In genomic region chr13:27792393-27793218, GRCh38 we compare ENCODE assay signal across 8 cellular contexts. TPM values are rescaled to one million over a fixed set of nuclear protein-coding genes. Genes with fewer than 3 reads are reported as not detected.
DNase-seq lines count a peak whose midpoint lies in the region; ATAC-seq and TF ChIP-seq lines count a peak whose summit lies in the region.

TSS of gene GSX1 (plus strand) at chr13:27792483. CDS start at chr13:27792691, 208 bp downstream.

- H3K4me1 ChIP-seq in adrenal gland (replicated peaks in 1 of 2) (peaks cover 5 to 33% of the 10 kb centered on the region in 2 donors), psoas muscle (peaks cover 23% of the 10 kb centered on the region)

- H3K9me3 ChIP-seq in adrenal gland (replicated peaks in 1 of 3) = no peaks in the 10 kb centered on the region
- H3K9me3 ChIP-seq in psoas muscle = no peaks in the 10 kb centered on the region

- H3K36me3 ChIP-seq in adrenal gland (replicated peaks in 1 of 2) (no peaks in the 10 kb centered on the region), psoas muscle (ENCODE audit: insufficient read depth in 1 of 2, low read depth in 1 of 2) (no peaks in the 10 kb centered on the region)

- TF ChIP-seq CTCF in adrenal gland (IDR thresholded peaks at IDR 0.05) = no peak
- TF ChIP-seq CTCF in psoas muscle (IDR thresholded peaks at IDR 0.05) = no peak

- H3K27me3 ChIP-seq in adrenal gland (peaks cover 98% of the 10 kb centered on the region), psoas muscle (ENCODE audit: insufficient read depth in 3 of 3, low read length in 2 of 3) (peaks cover 0 to 100% (median 52%) of the 10 kb centered on the region in 3 donors)

- intact Hi-C loops in adrenal gland (cut with DNase I) (no loop called here), left ventricle myocardium superior (cut with micrococcal nuclease) (no loop called here), psoas muscle (cut with DNase I) (no loop called here)

- H3K4me3 ChIP-seq in adrenal gland = peak within 1 kb of the TSS in 1 of 4 donors; percentile 52
- H3K4me3 ChIP-seq in psoas muscle = peak within 1 kb of the TSS; percentile 53

- DNase-seq in ELF-1 (ENCODE audit: low read depth, low spot score) (peak; percentile 90), NCI-H748 (lab: John Stamatoyannopoulos, UW; ENCODE audit: unreplicated experiment) (peak; percentile 90), adrenal gland (peak; percentile 68 to 80 (median 73)), left ventricle myocardium superior (peak; percentile 82), psoas muscle (peak; percentile 51 to 72), cerebellar cortex (ENCODE audit: low spot score) (no peak)

- ATAC-seq in left ventricle myocardium superior (peak; percentile 97), psoas muscle (peak; percentile 79 to 91 (median 88)), HG03460 (IDR thresholded peaks at IDR 0.05; ENCODE audit: unreplicated experiment) (no peak), HG03520 (IDR thresholded peaks at IDR 0.05; ENCODE audit: unreplicated experiment) (no peak)

- no peak for TF ChIP-seq POLR2A in adrenal gland (IDR thresholded peaks at IDR 0.05)

- WGBS in adrenal gland, 4 donors = 1 to 6% (median 3%) methylated on average over 7 to 87 of the region's 87 CpGs
- 1 to 3% (median 1%) methylated on average over 50 to 87 of the region's 87 CpGs for WGBS in psoas muscle, 3 donors

- H3K27ac ChIP-seq in adrenal gland (no peak within 1 kb of the TSS), psoas muscle (no peak within 1 kb of the TSS)

RNA-seq across cellular contexts. Expression of gene GSX1, which starts in this region (rescaled TPM):
- total RNA-seq in adrenal gland (not detected), left ventricle myocardium superior (not detected), psoas muscle (not detected)
- polyA plus RNA-seq in adrenal gland (not detected), psoas muscle (not detected)

Comparison
In these comparisons a context has a peak if more than half of its experiments do, and no peak if none do; other contexts are left out.
1. Peak in DNase-seq in adrenal gland; RNA of the gene not detected or under 1 TPM.
2. Peak in DNase-seq and ATAC-seq in left ventricle myocardium superior; RNA of the gene not detected or under 1 TPM.
3. Peak in DNase-seq, ATAC-seq and H3K4me3 ChIP-seq in psoas muscle; RNA of the gene not detected or under 1 TPM.